ENCODE assay signal across 18 cellular contexts in the genomic region with DNA sequence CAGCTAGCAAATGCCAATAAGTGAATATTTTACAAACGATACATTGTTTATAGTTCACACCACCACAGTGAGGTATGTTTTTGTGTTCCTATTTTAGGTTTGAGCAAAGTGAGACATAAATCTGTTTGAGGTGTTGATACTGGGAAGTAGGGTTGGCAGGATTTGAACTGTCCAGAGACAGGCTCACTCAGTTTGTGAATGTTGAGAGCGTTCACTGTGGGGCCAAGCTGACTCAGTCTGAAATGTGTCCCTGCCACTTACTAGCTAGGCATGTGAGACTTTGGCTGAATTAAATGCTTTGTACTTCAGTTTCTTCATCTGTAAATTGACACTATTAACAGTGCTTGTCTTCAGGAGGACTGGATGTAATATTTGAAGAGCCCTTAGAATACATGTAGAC. TPM values are rescaled to one million over a fixed set of nuclear protein-coding genes. Genes with fewer than 3 reads are reported as not detected.
"Had no signal": no experiment of that assay in that cellular context is flagged by ENCODE, and none has a peak within 500 bp of the region (broad histone marks: within the 10 kb centered on the region; RNA-seq: fewer than 3 reads in every experiment).

No MANE protein-coding gene starts in this region.

- H3K27me3 ChIP-seq: gastroesophageal sphincter, left lung, neutrophil, upper lobe of left lung had no signal

- H3K4me3 ChIP-seq: gastroesophageal sphincter, left lung, mucosa of descending colon, skin epidermis, upper lobe of left lung had no signal

- H3K36me3 ChIP-seq: gastroesophageal sphincter, left lung, neutrophil, upper lobe of left lung had no signal

- DNase-seq: activated CD4-positive, alpha-beta T cell treated with anti-CD3 and anti-CD28 coated beads, Interleukin-2, amount 50 U/mL, for 1 hour; activated CD8-positive, alpha-beta memory T cell treated with anti-CD3 and anti-CD28 coated beads for 24 hours; activated naive CD8-positive, alpha-beta T cell treated with anti-CD3 and anti-CD28 coated beads, Interleukin-2, amount 10 ng/mL, durations not matched to agents 7 days and 5 days; dermis blood vessel endothelial cell; left lung; mucosa of descending colon; naive thymus-derived CD4-positive, alpha-beta T cell; posterior cingulate gyrus; retina; stimulated activated CD4-positive, alpha-beta T cell treated with anti-CD3 and anti-CD28 coated beads, Interleukin-4, amount 100 ng/mL, for 24 hours; stimulated activated naive CD8-positive, alpha-beta T cell treated with anti-CD3 and anti-CD28 coated beads, Interleukin-15, Interleukin-2, amounts not matched to agents 100 U/mL and 50 U/mL, for 24 hours; upper lobe of left lung had no signal

- H3K9me3 ChIP-seq: gastroesophageal sphincter, left lung, mucosa of descending colon, neutrophil, upper lobe of left lung had no signal

- ATAC-seq: activated CD4-positive, CD25-positive, alpha-beta regulatory T cell treated with anti-CD3 and anti-CD28 coated beads, Interleukin-2, amount 50 U/mL, for 24 hours; gastroesophageal sphincter; left lung; mucosa of descending colon; naive thymus-derived CD4-positive, alpha-beta T cell; stimulated activated naive CD8-positive, alpha-beta T cell treated with anti-CD3 and anti-CD28 coated beads, Interleukin-15, Interleukin-2, amounts not matched to agents 100 U/mL and 50 U/mL, for 24 hours had no signal

- H3K27ac ChIP-seq: epithelial cell of prostate, gastroesophageal sphincter, left lung, neutrophil, upper lobe of left lung had no signal

RNA-seq across cellular contexts. Expression of gene DIRAS3, which starts 35.1 kb away (rescaled TPM):
- total RNA-seq: activated naive CD8-positive, alpha-beta T cell treated with anti-CD3 and anti-CD28 coated beads, Interleukin-2, amount 10 ng/mL, durations not matched to agents 7 days and 5 days; activated T-helper 1 cell treated with anti-CD3 and anti-CD28 coated beads, Interleukin-12 subunit alpha, Interleukin-12 subunit beta, Interleukin-2, Interleukin-4 antibody, amounts not matched to agents 30 ng/mL and 10 ng/mL and 1 ng/mL, durations not matched to agents 14 hours and 24 hours and 36 hours; naive thymus-derived CD4-positive, alpha-beta T cell had no signal
- polyA plus RNA-seq: naive thymus-derived CD4-positive, alpha-beta T cell had no signal
